ENCODE assay signal across 15 cellular contexts in genomic region chr15:53307952-53308624, GRCh38.
DNase-seq lines count a peak whose midpoint lies in the region; ATAC-seq and TF ChIP-seq lines count a peak whose summit lies in the region.
"Had no signal": no experiment of that assay in that cellular context is flagged by ENCODE, and none has a peak within 500 bp of the region (broad histone marks: within the 10 kb centered on the region; RNA-seq: fewer than 3 reads in every experiment).

No MANE protein-coding gene starts in this region.

- H3K4me3 ChIP-seq in GM23248: no peak overlapping the region

- no peaks in the 10 kb centered on the region for H4K20me1 ChIP-seq in GM23248 (ENCODE audit: insufficient read depth)

- no peaks in the 10 kb centered on the region for H3K27me3 Mint-ChIP-seq in glutamatergic neuron (ENCODE audit: unreplicated experiment)

- 54 to 57% methylated on average over 5 of the region's 5 CpGs for WGBS in GM23248 (ENCODE audit: low coverage in 1 of 2, low lambda C conversion rate in 2 of 2, missing lambda C conversion rate in 2 of 2), 2 experiments

- ATAC-seq in HG02798 (IDR thresholded peaks at IDR 0.05; ENCODE audit: poor library complexity, unreplicated experiment): no peak

- no peaks in the 10 kb centered on the region for H3K9me3 ChIP-seq in GM23248 (ENCODE audit: low read depth)

- H2AFZ ChIP-seq in GM23248: no peak overlapping the region

- in situ Hi-C loops in ACHN (cut with HindIII; ENCODE audit: low pct_ligation_motif_present, low pct_unique_long_range_greater_than_20kb, low sequenced_read_pairs): no loop called here
- in situ Hi-C loops in GM23248 (cut with MboI): no loop called here

- no peak overlapping the region for H3K27ac ChIP-seq in GM23248

- H3K9ac ChIP-seq in GM23248: no peak overlapping the region

- no peaks in the 10 kb centered on the region for H3K36me3 Mint-ChIP-seq in glutamatergic neuron (ENCODE audit: unreplicated experiment)

- no peaks in the 10 kb centered on the region for H3K27me3 ChIP-seq in GM23248 (replicated peaks; ENCODE audit: insufficient read depth)

- H3K4me1 ChIP-seq in GM23248 (ENCODE audit: insufficient read depth): no peaks in the 10 kb centered on the region

- H3K27ac Mint-ChIP-seq in glutamatergic neuron (ENCODE audit: unreplicated experiment): no peak overlapping the region

- no peaks in the 10 kb centered on the region for H3F3A ChIP-seq in GM23248 (ENCODE audit: insufficient read depth)

- no peaks in the 10 kb centered on the region for H3K79me2 ChIP-seq in GM23248 (ENCODE audit: insufficient read depth)

- H3K4me3 Mint-ChIP-seq in glutamatergic neuron (ENCODE audit: unreplicated experiment): no peak overlapping the region

- TF ChIP-seq CTCF in glutamatergic neuron (IDR thresholded peaks at IDR 0.05; ENCODE audit: partially characterized antibody, unreplicated experiment): no peak

- H3K9me2 ChIP-seq in GM23248 (ENCODE audit: insufficient read depth): no peaks in the 10 kb centered on the region

- DNase-seq in A172 (ENCODE audit: low spot score) (peak; percentile 12), HT1080 (ENCODE audit: low read depth) (peak; percentile 53), astrocyte of the hippocampus (ENCODE audit: low read depth, low spot score) (peak; percentile 4), glutamatergic neuron (peak; percentile 18), ACHN (no peak), GM23248 (no peak), GF-D8 (lab: John Stamatoyannopoulos, UW) (no peak)
- DNase-seq: AML-193, DMS79, HCEC 1CT, NCI-H146, NCI-H2227 treated with DMSO at 0.1 percent for 48 hours, NCI-H526 treated with DMSO at 0.1 percent for 48 hours, Right ventricle myocardium superior had no signal

- no peak overlapping the region for H3K4me2 ChIP-seq in GM23248 (ENCODE audit: unreplicated experiment)

- no peaks in the 10 kb centered on the region for H3K36me3 ChIP-seq in GM23248 (ENCODE audit: low read depth)

- H3K9me3 Mint-ChIP-seq in glutamatergic neuron (ENCODE audit: unreplicated experiment): no peaks in the 10 kb centered on the region

- H3K4me1 Mint-ChIP-seq in glutamatergic neuron (ENCODE audit: low read depth, unreplicated experiment): no peaks in the 10 kb centered on the region

Comparison
In these comparisons a context has a peak if more than half of its experiments do, and no peak if none do; other contexts are left out.
1. DNase-seq: peak in A172 (single experiment), HT1080 (single experiment), astrocyte of the hippocampus (single experiment) and glutamatergic neuron (single experiment); none in ACHN (single experiment), GM23248 (single experiment) and GF-D8 (single experiment).